Comparison of ENCODE assay signal across 14 cellular contexts in genomic region chr5:135578305-135578684, GRCh38. TPM values are rescaled to one million over a fixed set of nuclear protein-coding genes. Genes with fewer than 3 reads are reported as not detected.
DNase-seq lines count a peak whose midpoint lies in the region; ATAC-seq, FAIRE-seq and TF ChIP-seq lines count a peak whose summit lies in the region.
"Had no signal": no experiment of that assay in that cellular context is flagged by ENCODE, and none has a peak within 500 bp of the region (broad histone marks: within the 10 kb centered on the region; RNA-seq: fewer than 3 reads in every experiment).

No MANE protein-coding gene starts in this region.

- no peak overlapping the region for H2BK15ac ChIP-seq in neuronal stem cell (ENCODE audit: low read length)

- TF ChIP-seq POLR2A in HepG2 (IDR thresholded peaks at IDR 0.05; ENCODE audit: insufficient read depth in 1 of 2, low read depth in 2 of 2, low read length in 2 of 2) = no peak

- H3K4me3 ChIP-seq in liver (ENCODE audit: low read depth in 1 of 3, low read length in 3 of 3) (peak overlapping the region in 2 of 3 donors; percentile 15 to 20), HepG2 (replicated peaks in 1 of 3; ENCODE audit: insufficient read depth in 1 of 3, low read depth in 2 of 3, low read length in 3 of 3) (no peak overlapping the region), neuronal stem cell (ENCODE audit: low read length in 2 of 2) (peak overlapping the region in 1 of 2 donors; percentile 76)

- H2BK120ac ChIP-seq in neuronal stem cell (ENCODE audit: low read depth, low read length) = no peak overlapping the region

- H4K8ac ChIP-seq in neuronal stem cell (ENCODE audit: low read depth, low read length) = no peak overlapping the region

- peak overlapping the region; percentile 15 for H2AK5ac ChIP-seq in neuronal stem cell (ENCODE audit: low read depth, low read length)

- no peaks in the 10 kb centered on the region for H3K79me1 ChIP-seq in neuronal stem cell (ENCODE audit: low read depth, low read length)

- H4K91ac ChIP-seq in neuronal stem cell (ENCODE audit: low read depth, low read length, poor library complexity) = no peak overlapping the region

- no peak overlapping the region for H3K14ac ChIP-seq in neuronal stem cell (ENCODE audit: low read length)

- H3K27ac ChIP-seq in liver (ENCODE audit: low read depth in 1 of 2, low read length in 2 of 2) = peak overlapping the region; percentile 46 to 58
- no peak overlapping the region for H3K27ac ChIP-seq in HepG2 (ENCODE audit: extremely low read length, insufficient read depth, low read length)
- H3K27ac ChIP-seq in neuronal stem cell (replicated peaks; ENCODE audit: low read length) = no peak overlapping the region
- H3K27ac ChIP-seq: KMS-11 had no signal

- WGBS in liver = 11% methylated on average over 21 of the region's 21 CpGs
- WGBS in HepG2 (ENCODE audit: low lambda C conversion rate) = 85% methylated on average over 11 of the region's 21 CpGs
- WGBS in neuronal stem cell (ENCODE audit: extremely low coverage in 2 of 2, insufficient read length in 2 of 2, insufficient replicate concordance in 1 of 2), 2 donors = no CpG with 5 or more reads among the region's 21 CpGs

- TF ChIP-seq CTCF in liver (IDR thresholded peaks at IDR 0.05; ENCODE audit: low read depth, low read length, missing input control) (no peak), HepG2 (CRISPR knock-in tag; IDR thresholded peaks at IDR 0.05) (no peak), glutamatergic neuron (IDR thresholded peaks at IDR 0.05; ENCODE audit: partially characterized antibody, unreplicated experiment) (no peak)

- BruUV-seq in HepG2 (replicated peaks; lab: Mats Ljungman, UMichigan) = no TSS peak

- H2BK12ac ChIP-seq in neuronal stem cell (ENCODE audit: low read length) = peak overlapping the region; percentile 75

- H2AFZ ChIP-seq in HepG2 (ENCODE audit: low read length) (no peak overlapping the region), neuronal stem cell (ENCODE audit: low read length) (no peak overlapping the region)

- ATAC-seq in HepG2 = no peak
- ATAC-seq in HG02610 (IDR thresholded peaks at IDR 0.05; ENCODE audit: unreplicated experiment) = no peak
- ATAC-seq in HG03139 (IDR thresholded peaks at IDR 0.05; ENCODE audit: unreplicated experiment) = no peak
- ATAC-seq in HG03097 (IDR thresholded peaks at IDR 0.05; ENCODE audit: low FRiP score, unreplicated experiment) = no peak

- no peaks in the 10 kb centered on the region for H3K36me3 Mint-ChIP-seq in glutamatergic neuron (ENCODE audit: unreplicated experiment)

- H3K4ac ChIP-seq in neuronal stem cell (ENCODE audit: low read length) = no peak overlapping the region

- peaks cover 0 to 12% (median 6%) of the 10 kb centered on the region in 4 donors for H3K27me3 ChIP-seq in liver (ENCODE audit: control insufficient read depth in 4 of 4, insufficient read depth in 4 of 4, low read length in 3 of 4)
- peaks cover 0 to 41% of the 10 kb centered on the region in 2 experiments; a peak in 4 of 5 replicates for H3K27me3 ChIP-seq in HepG2 (ENCODE audit: control insufficient read depth in 1 of 2, insufficient read depth in 2 of 2, low read length in 2 of 2)
- H3K27me3 ChIP-seq in neuronal stem cell (ENCODE audit: control insufficient read depth in 3 of 3, insufficient read depth in 3 of 3, low read depth in 1 of 3, low read length in 3 of 3) = peaks cover 6 to 67% (median 31%) of the 10 kb centered on the region in 3 experiments

- POLR2A ChIA-PET in HepG2 (lab: Yijun Ruan, JAX) = no interaction called here

- peak overlapping the region; percentile 12 for H3K23ac ChIP-seq in neuronal stem cell (ENCODE audit: low read depth, low read length, poor library complexity)

- H4K20me1 ChIP-seq in HepG2 (ENCODE audit: insufficient read depth, low read length) = no peaks in the 10 kb centered on the region

- intact Hi-C loops in HepG2 (cut with micrococcal nuclease; ENCODE audit: unreplicated experiment) = no loop called here

- no peak for FAIRE-seq in HepG2 (lab: Jason Lieb, UNC)

- no peaks in the 10 kb centered on the region for H3K4me1 ChIP-seq in liver (ENCODE audit: control insufficient read depth in 4 of 4, insufficient read depth in 4 of 4, low read length in 3 of 4)
- no peaks in the 10 kb centered on the region for H3K4me1 ChIP-seq in HepG2 (ENCODE audit: insufficient read depth, low read length)
- H3K4me1 ChIP-seq in neuronal stem cell (ENCODE audit: control insufficient read depth in 2 of 2, insufficient read depth in 1 of 2, low read depth in 1 of 2, low read length in 2 of 2) = peaks cover 0 to 22% of the 10 kb centered on the region in 2 donors

- peak overlapping the region; percentile 57 for H3K4me3 Mint-ChIP-seq in glutamatergic neuron (ENCODE audit: unreplicated experiment)

- no peaks in the 10 kb centered on the region for H3K79me2 ChIP-seq in HepG2 (ENCODE audit: insufficient read depth, low read length)

- in situ Hi-C loops in HepG2 (cut with HindIII; ENCODE audit: extremely low pct_ligation_motif_present, low pct_unique_long_range_greater_than_20kb) = no loop called here

- H3K27ac Mint-ChIP-seq in glutamatergic neuron (ENCODE audit: unreplicated experiment) = no peak overlapping the region

- DNase-seq in HepG2 (ENCODE audit: low spot score) = no peak
- no peak for DNase-seq in glutamatergic neuron
- DNase-seq in neuronal stem cell (ENCODE audit: low spot score) = no peak
- no peak for DNase-seq in activated T-cell treated with anti-CD3 and anti-CD28 coated beads, Interleukin-2, amount 50 U/mL, for 48 hours
- DNase-seq: activated T-cell treated with anti-CD3 and anti-CD28 coated beads, Interleukin-2, amount 50 U/mL, for 1 hour; DMS79 treated with DMSO at 0.1 percent for 48 hours; NCI-H2081 treated with DMSO at 0.1 percent for 48 hours had no signal

- H3K4me1 Mint-ChIP-seq in glutamatergic neuron (ENCODE audit: low read depth, unreplicated experiment) = peaks cover 28% of the 10 kb centered on the region

- peaks cover 11% of the 10 kb centered on the region for H3K9me3 Mint-ChIP-seq in glutamatergic neuron (ENCODE audit: unreplicated experiment)

- H2BK5ac ChIP-seq in neuronal stem cell (ENCODE audit: low read length) = peak overlapping the region; percentile 55

- no peak for TF ChIP-seq RAD21 in liver (IDR thresholded peaks at IDR 0.05)
- TF ChIP-seq RAD21 in HepG2 (CRISPR knock-in tag; IDR thresholded peaks at IDR 0.05) = no peak

- peaks cover 30% of the 10 kb centered on the region for H3K27me3 Mint-ChIP-seq in glutamatergic neuron (ENCODE audit: unreplicated experiment)

- H3K9ac ChIP-seq in liver (ENCODE audit: low read depth in 1 of 2, low read length in 2 of 2) = no peak overlapping the region
- no peak overlapping the region for H3K9ac ChIP-seq in HepG2 (ENCODE audit: insufficient read depth, low read depth, low read length)
- peak overlapping the region; percentile 53 for H3K9ac ChIP-seq in neuronal stem cell (ENCODE audit: low read depth, low read length, poor library complexity)
- H3K9ac ChIP-seq: KMS-11 had no signal

- TF ChIP-seq EP300 in HepG2 (IDR thresholded peaks at IDR 0.05; ENCODE audit: low read depth in 2 of 2, low read length in 2 of 2) = no peak
- TF ChIP-seq EP300 in HepG2 (CRISPR knock-in tag; IDR thresholded peaks at IDR 0.05; ENCODE audit: borderline replicate concordance) = no peak

- H3K4me2 ChIP-seq in HepG2 (ENCODE audit: low read depth, low read length) (no peak overlapping the region), neuronal stem cell (ENCODE audit: insufficient read depth, low read length, poor library complexity, severe bottlenecking) (peak overlapping the region; percentile 90)
- H3K4me2 ChIP-seq: KMS-11 had no signal

- CTCF ChIA-PET in HepG2 (lab: Yijun Ruan, JAX; ENCODE audit: low intra/inter-chr PET ratio, low total read pairs) = no interaction called here

- no peaks in the 10 kb centered on the region for H3K36me3 ChIP-seq in liver (ENCODE audit: control insufficient read depth in 4 of 4, insufficient read depth in 3 of 4, low read depth in 1 of 4, low read length in 3 of 4)
- no peaks in the 10 kb centered on the region for H3K36me3 ChIP-seq in HepG2 (replicated peaks in 1 of 2; ENCODE audit: control insufficient read depth in 1 of 2, insufficient read depth in 2 of 2, low read length in 2 of 2)
- no peaks in the 10 kb centered on the region for H3K36me3 ChIP-seq in neuronal stem cell (replicated peaks in 1 of 2; ENCODE audit: control insufficient read depth in 2 of 2, insufficient read depth in 2 of 2, low read length in 2 of 2)

- H3K9me3 ChIP-seq in liver (ENCODE audit: control insufficient read depth in 4 of 4, low read length in 3 of 4) = peaks cover 0 to 3% (median 2%) of the 10 kb centered on the region in 4 donors
- H3K9me3 ChIP-seq in HepG2 (ENCODE audit: low read length) = no peaks in the 10 kb centered on the region
- peaks cover 0 to 4% of the 10 kb centered on the region in 2 donors for H3K9me3 ChIP-seq in neuronal stem cell (replicated peaks in 1 of 2; ENCODE audit: control insufficient read depth in 2 of 2, insufficient read depth in 1 of 2, low read depth in 1 of 2, low read length in 2 of 2)

- H3K18ac ChIP-seq in neuronal stem cell (ENCODE audit: low read length) = peak overlapping the region; percentile 86

RNA-seq across cellular contexts. Expression of gene CXCL14, which starts 0.5 kb away (rescaled TPM):
- total RNA-seq in liver = 1 to 10 TPM; 2.7 to 6.1 TPM
- polyA plus RNA-seq in liver = 10 to 100 TPM; 10.4 to 13.7 TPM
- not detected in 2 replicates for total RNA-seq in HepG2 (2016; rRNA removed; fragmentation: Illumina TruSeq; extraction: Trizol)
- not detected in 2 replicates for total RNA-seq in HepG2 (2016; cell fraction: cytosol; rRNA removed; fragmentation: Illumina TruSeq; extraction: Trizol; ENCODE audit: low read depth)
- total RNA-seq in HepG2 (2016; cell fraction: insoluble cytoplasmic fraction; rRNA removed; fragmentation: Illumina TruSeq; extraction: Trizol) = not detected in 2 replicates
- not detected in 2 replicates for total RNA-seq in HepG2 (2016; cell fraction: membrane; rRNA removed; fragmentation: Illumina TruSeq; extraction: Trizol)
- total RNA-seq in HepG2 (2016; cell fraction: nucleus; rRNA removed; fragmentation: Illumina TruSeq; extraction: Trizol) = not detected in 2 replicates
- not detected in 2 replicates for polyA plus RNA-seq in HepG2 (2011; rRNA removed)
- not detected in 2 replicates for polyA plus RNA-seq in HepG2 (2011; cell fraction: cytosol; rRNA removed)
- not detected in 2 replicates for polyA plus RNA-seq in HepG2 (2011; cell fraction: nucleus; rRNA removed)
- not detected in 2 replicates for polyA plus RNA-seq in HepG2 (2012)
- polyA plus RNA-seq in HepG2 (2016; cell fraction: cytosol; fragmentation: Illumina TruSeq; extraction: Trizol; ENCODE audit: low read depth) = not detected in 2 replicates
- polyA plus RNA-seq in HepG2 (2016; cell fraction: insoluble cytoplasmic fraction; fragmentation: Illumina TruSeq; extraction: Trizol; ENCODE audit: low read depth) = not detected in 2 replicates
- not detected in 2 replicates for polyA plus RNA-seq in HepG2 (2016; cell fraction: membrane; fragmentation: Illumina TruSeq; extraction: Trizol; ENCODE audit: low read depth)
- polyA plus RNA-seq in HepG2 (2016; cell fraction: nucleus; fragmentation: Illumina TruSeq; extraction: Trizol; ENCODE audit: insufficient read depth, low read depth) = not detected in 2 replicates
- not detected in 2 replicates for polyA minus RNA-seq in HepG2 (2011; rRNA and poly(A)+ RNA removed; ENCODE audit: low replicate concordance)
- not detected in 2 replicates for polyA minus RNA-seq in HepG2 (2011; cell fraction: cytosol; rRNA and poly(A)+ RNA removed)
- polyA minus RNA-seq in HepG2 (2011; cell fraction: nucleus; rRNA and poly(A)+ RNA removed) = not detected in 2 replicates
- 0.32 TPM for total RNA-seq in glutamatergic neuron (ENCODE audit: unreplicated experiment)
- polyA plus RNA-seq in neuronal stem cell (2013, experiment 1 of 2) = 1.7 TPM
- 1.8 TPM for polyA plus RNA-seq in neuronal stem cell (2013, experiment 2 of 2)
- total RNA-seq: SK-MEL-5 had no signal
- polyA plus RNA-seq: fibroblast of lung had no signal

RNA-seq across cellular contexts. Expression of gene NEUROG1, which starts 42.5 kb away (rescaled TPM):
- total RNA-seq in liver (not detected), HepG2 (2016; rRNA removed; fragmentation: Illumina TruSeq; extraction: Trizol) (not detected in 2 replicates), glutamatergic neuron (ENCODE audit: unreplicated experiment) (222 TPM)
- polyA plus RNA-seq in liver (not detected), HepG2 (2011; rRNA removed) (not detected in 2 replicates)
- not detected in 2 replicates for total RNA-seq in HepG2 (2016; cell fraction: cytosol; rRNA removed; fragmentation: Illumina TruSeq; extraction: Trizol; ENCODE audit: low read depth)
- total RNA-seq in HepG2 (2016; cell fraction: insoluble cytoplasmic fraction; rRNA removed; fragmentation: Illumina TruSeq; extraction: Trizol) = not detected in 2 replicates
- total RNA-seq in HepG2 (2016; cell fraction: membrane; rRNA removed; fragmentation: Illumina TruSeq; extraction: Trizol) = not detected in 2 replicates
- not detected in 2 replicates for total RNA-seq in HepG2 (2016; cell fraction: nucleus; rRNA removed; fragmentation: Illumina TruSeq; extraction: Trizol)
- polyA plus RNA-seq in HepG2 (2011; cell fraction: cytosol; rRNA removed) = not detected in 2 replicates
- polyA plus RNA-seq in HepG2 (2011; cell fraction: nucleus; rRNA removed) = not detected in 2 replicates
- not detected in 2 replicates for polyA plus RNA-seq in HepG2 (2012)
- not detected in 2 replicates for polyA plus RNA-seq in HepG2 (2016; cell fraction: cytosol; fragmentation: Illumina TruSeq; extraction: Trizol; ENCODE audit: low read depth)
- polyA plus RNA-seq in HepG2 (2016; cell fraction: insoluble cytoplasmic fraction; fragmentation: Illumina TruSeq; extraction: Trizol; ENCODE audit: low read depth) = not detected in 2 replicates
- not detected in 2 replicates for polyA plus RNA-seq in HepG2 (2016; cell fraction: membrane; fragmentation: Illumina TruSeq; extraction: Trizol; ENCODE audit: low read depth)
- polyA plus RNA-seq in HepG2 (2016; cell fraction: nucleus; fragmentation: Illumina TruSeq; extraction: Trizol; ENCODE audit: insufficient read depth, low read depth) = not detected in 2 replicates
- not detected in 2 replicates for polyA minus RNA-seq in HepG2 (2011; rRNA and poly(A)+ RNA removed; ENCODE audit: low replicate concordance)
- not detected in 2 replicates for polyA minus RNA-seq in HepG2 (2011; cell fraction: cytosol; rRNA and poly(A)+ RNA removed)
- not detected in 2 replicates for polyA minus RNA-seq in HepG2 (2011; cell fraction: nucleus; rRNA and poly(A)+ RNA removed)
- 0.04 TPM for polyA plus RNA-seq in neuronal stem cell (2013, experiment 1 of 2)
- polyA plus RNA-seq in neuronal stem cell (2013, experiment 2 of 2) = 0.03 TPM
- total RNA-seq: fibroblast of lung, SK-MEL-5 had no signal
- polyA plus RNA-seq: fibroblast of lung had no signal

Comparison
In these comparisons a context has a peak if more than half of its experiments do, and no peak if none do; other contexts are left out.
1. H3K27ac ChIP-seq: peak in liver (2 of 2); none in HepG2 (single experiment) and neuronal stem cell (single experiment).
2. H3K4me3 ChIP-seq: peak in liver (2 of 3); none in HepG2 (0 of 3).
3. RNA of gene NEUROG1, which starts 42.5 kb away (total RNA-seq): 222 TPM in glutamatergic neuron (single experiment); not detected in liver and not detected in HepG2; every median in the first group is over 100 times any median in the second.